27 cellular contexts compared by ENCODE assay signal in the genomic region with DNA sequence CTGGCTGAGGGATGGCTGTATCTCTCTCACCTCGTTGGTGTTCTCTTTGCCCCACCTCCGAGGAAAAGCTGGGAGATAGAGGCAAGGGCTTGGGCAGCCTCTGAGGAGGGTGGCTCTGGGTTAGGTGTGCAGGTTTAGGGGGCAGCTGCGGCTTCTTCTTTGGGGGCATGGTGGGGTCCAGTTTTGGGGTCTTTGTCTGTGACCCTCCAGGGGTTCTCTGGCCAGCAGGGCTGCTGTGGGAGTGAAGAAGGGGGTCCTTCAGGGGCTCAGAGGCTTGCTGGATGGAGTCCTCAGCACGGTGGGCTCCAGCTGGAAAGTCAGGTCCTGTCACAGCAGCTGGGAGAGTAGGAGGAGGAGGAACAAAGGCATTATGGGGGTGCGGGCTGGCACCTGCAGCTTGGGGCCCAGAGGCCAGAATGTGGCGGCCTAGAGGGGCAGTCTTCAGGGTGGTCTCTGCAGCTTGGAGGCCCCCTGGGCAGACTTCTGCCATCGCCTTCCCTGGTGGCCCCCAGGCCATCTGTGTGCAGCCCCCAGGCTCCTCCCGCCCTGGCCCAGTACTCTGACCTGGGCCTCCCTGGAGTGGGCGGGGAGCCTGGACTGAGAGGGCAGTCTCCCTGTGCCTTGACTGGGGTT. TPM values are rescaled to one million over a fixed set of nuclear protein-coding genes. Genes with fewer than 3 reads are reported as not detected.
A peak's percentile ranks its signal among the peaks of the same experiment; 100 is the strongest.
DNase-seq lines count a peak whose midpoint lies in the region; ATAC-seq and TF ChIP-seq lines count a peak whose summit lies in the region.
"Had no signal": no experiment of that assay in that cellular context is flagged by ENCODE, and none has a peak within 500 bp of the region (broad histone marks: within the 10 kb centered on the region; RNA-seq: fewer than 3 reads in every experiment).

No MANE protein-coding gene starts in this region.

- TF ChIP-seq CTCF in cardiac muscle cell (IDR thresholded peaks at IDR 0.05; ENCODE audit: low read depth, low read length), result no peak
- no peak for TF ChIP-seq CTCF in chondrocyte (IDR thresholded peaks at IDR 0.05)
- no peak for TF ChIP-seq CTCF in osteoblast (IDR thresholded peaks at IDR 0.05; ENCODE audit: extremely low read depth, low read depth, low read length)

- DNase-seq in cardiac muscle cell (ENCODE audit: low read depth in 1 of 2, low spot score in 1 of 2) (no peak), left ventricle myocardium superior (no peak), chondrocyte (ENCODE audit: low spot score) (peak; percentile 83), osteoblast (ENCODE audit: insufficient read length, low spot score, missing footprints) (peak; percentile 54), 8988T (no peak), Kasumi-1 (lab: John Stamatoyannopoulos, UW) (no peak)
- DNase-seq: C1 segment of cervical spinal cord; Caco-2; CD8-positive, alpha-beta T cell; GOT3; HCEC 1CT; NCI-H1048; NCI-H1417; NCI-H187; NCI-H2081 treated with DMSO at 0.1 percent for 48 hours; NCI-H2171; NCI-H226; NCI-H510A; NCI-H69; Right ventricle myocardium superior; RPMI8226 had no signal

- no peaks in the 10 kb centered on the region for H3K36me3 Mint-ChIP-seq in chondrocyte (ENCODE audit: low read depth)
- H3K36me3 Mint-ChIP-seq: CD8-positive, alpha-beta T cell; IgD-negative memory B cell had no signal

- no peak overlapping the region for H3K4me3 ChIP-seq in cardiac muscle cell
- H3K4me3 ChIP-seq in osteoblast (ENCODE audit: insufficient read depth, low read length), result no peak overlapping the region
- H3K4me3 ChIP-seq: A549, SJSA1 had no signal

- no peaks in the 10 kb centered on the region for H3K9me3 Mint-ChIP-seq in chondrocyte (ENCODE audit: low read depth)
- H3K9me3 Mint-ChIP-seq: CD8-positive, alpha-beta T cell; IgD-negative memory B cell had no signal

- ATAC-seq in left ventricle myocardium superior, result no peak
- no peak for ATAC-seq in GM19455 (IDR thresholded peaks at IDR 0.05; ENCODE audit: unreplicated experiment)
- ATAC-seq: A549; CD8-positive, alpha-beta T cell had no signal

- H3K4me3 Mint-ChIP-seq in chondrocyte (ENCODE audit: unreplicated experiment), result no peak overlapping the region
- H3K4me3 Mint-ChIP-seq: CD8-positive, alpha-beta T cell; IgD-negative memory B cell had no signal

- H3K9me3 ChIP-seq in cardiac muscle cell (ENCODE audit: low read depth), result no peaks in the 10 kb centered on the region
- H3K9me3 ChIP-seq in osteoblast (ENCODE audit: low read depth, low read length), result no peaks in the 10 kb centered on the region
- H3K9me3 ChIP-seq: A549, Caco-2, SJSA1 had no signal

- no peaks in the 10 kb centered on the region for H3K27me3 Mint-ChIP-seq in chondrocyte (ENCODE audit: low read depth)

- no peak overlapping the region for H2AFZ ChIP-seq in osteoblast (ENCODE audit: low read length)

- intact Hi-C loops in left ventricle myocardium superior (cut with micrococcal nuclease), result no loop called here

- H3K4me1 Mint-ChIP-seq in chondrocyte (ENCODE audit: low read depth), result peaks cover 11% of the 10 kb centered on the region

- H3K4me1 ChIP-seq in cardiac muscle cell (ENCODE audit: low read depth) (peaks cover 4% of the 10 kb centered on the region), osteoblast (ENCODE audit: insufficient read depth, low read length) (peaks cover 3% of the 10 kb centered on the region)

- no peaks in the 10 kb centered on the region for H3K79me2 ChIP-seq in osteoblast (ENCODE audit: insufficient read depth, low read length)

- H4K20me1 ChIP-seq in osteoblast (ENCODE audit: insufficient read depth, low read length), result peaks cover 2% of the 10 kb centered on the region

- H3K27ac ChIP-seq in cardiac muscle cell (peak overlapping the region; percentile 21), osteoblast (ENCODE audit: low read depth, low read length) (no peak overlapping the region)
- H3K27ac ChIP-seq: A549, HL-60, KMS-11, SJSA1 had no signal

- H3K27me3 ChIP-seq in cardiac muscle cell, result no peaks in the 10 kb centered on the region
- no peaks in the 10 kb centered on the region for H3K27me3 ChIP-seq in osteoblast (ENCODE audit: insufficient read depth, low read length)
- H3K27me3 ChIP-seq: SJSA1 had no signal

- H3K27ac Mint-ChIP-seq in chondrocyte (ENCODE audit: unreplicated experiment), result no peak overlapping the region
- H3K27ac Mint-ChIP-seq: CD8-positive, alpha-beta T cell; IgD-negative memory B cell had no signal

- H3K36me3 ChIP-seq in cardiac muscle cell (peaks cover 62% of the 10 kb centered on the region), osteoblast (ENCODE audit: insufficient read depth, low read length) (no peaks in the 10 kb centered on the region)
- H3K36me3 ChIP-seq: SJSA1 had no signal

- H3K4me2 ChIP-seq in osteoblast (ENCODE audit: insufficient read depth, low read length), result no peak overlapping the region
- H3K4me2 ChIP-seq: A549, KMS-11 had no signal

RNA-seq across cellular contexts. Expression of a gene that starts 7.0 kb away (rescaled TPM):
- total RNA-seq in cardiac muscle cell (195 and 315 TPM in 2 replicates), left ventricle myocardium superior (263 TPM), chondrocyte (0.10 TPM in 2 of 3 replicates, not detected in the other), osteoblast (under 0.01 TPM in 2 replicates)
- polyA plus RNA-seq in cardiac muscle cell, result 136 and 199 TPM in 2 replicates
- total RNA-seq: Caco-2; CD8-positive, alpha-beta T cell had no signal
- polyA plus RNA-seq: A549, IgD-negative memory B cell had no signal

RNA-seq across cellular contexts. Expression of a gene that starts 32.1 kb away (rescaled TPM):
- total RNA-seq in cardiac muscle cell (11.0 and 13.6 TPM in 2 replicates), left ventricle myocardium superior (11.2 TPM), chondrocyte (15.2 to 22.3 TPM (median 21.2 TPM) in 3 replicates), osteoblast (5.8 and 8.0 TPM in 2 replicates)
- polyA plus RNA-seq in cardiac muscle cell, result 9.6 and 11.7 TPM in 2 replicates

Comparison
In these comparisons a context has a peak if more than half of its experiments do, and no peak if none do; other contexts are left out.
1. DNase-seq: peak in chondrocyte (single experiment) and osteoblast (single experiment); none in cardiac muscle cell (0 of 2), left ventricle myocardium superior (single experiment), 8988T (single experiment) and Kasumi-1 (0 of 2).
2. RNA of a gene that starts 7.0 kb away (total RNA-seq): 195 to 315 TPM in cardiac muscle cell and 263 TPM in left ventricle myocardium superior (single experiment); 0.10 TPM in chondrocyte and under 0.01 TPM in osteoblast; every median in the first group is over 100 times any median in the second.